22 cellular contexts compared by ENCODE assay signal in genomic region chr20:37596168-37596567, GRCh38.
DNase-seq lines count a peak whose midpoint lies in the region; ATAC-seq, FAIRE-seq and TF ChIP-seq lines count a peak whose summit lies in the region.
"Had no signal": no experiment of that assay in that cellular context is flagged by ENCODE, and none has a peak within 500 bp of the region (broad histone marks: within the 10 kb centered on the region; RNA-seq: fewer than 3 reads in every experiment).

No MANE protein-coding gene starts in this region.

- H2BK15ac ChIP-seq in H1 (ENCODE audit: low read length): no peak overlapping the region

- DNase-seq in H1 (ENCODE audit: low read depth in 1 of 2, low spot score in 2 of 2) (no peak), testis (peak; percentile 15), amygdala (lab: John Stamatoyannopoulos, UW) (no peak), RCC 7860 (ENCODE audit: low spot score) (no peak)
- DNase-seq: 8988T; BE2C; C1 segment of cervical spinal cord; Calu3; CD4-positive, alpha-beta memory T cell; COR-L47; DMS53; DMS79 treated with DMSO at 0.1 percent for 48 hours; GF-D8; GM23248; HFFc6 had no signal

- H3K79me2 ChIP-seq in H1 (ENCODE audit: control insufficient read depth in 1 of 2, insufficient read depth in 2 of 2, low read length in 2 of 2): no peaks in the 10 kb centered on the region

- intact Hi-C loops in testis (cut with DNase I; ENCODE audit: low total_unique reads): no loop called here

- no peak overlapping the region for H3K56ac ChIP-seq in H1 (replicated peaks; ENCODE audit: insufficient read length, low read depth, low read length)

- H3K36me3 ChIP-seq in BLaER1 (no peaks in the 10 kb centered on the region), H1 (ENCODE audit: control insufficient read depth in 2 of 4, insufficient read depth in 4 of 4, low read length in 3 of 4) (no peaks in the 10 kb centered on the region), testis (ENCODE audit: low read depth, missing control alignments) (no peaks in the 10 kb centered on the region)
- H3K36me3 ChIP-seq: BE2C, HAP-1 had no signal

- H2BK120ac ChIP-seq in H1 (replicated peaks; ENCODE audit: low read depth, low read length): no peak overlapping the region

- no peak overlapping the region for H2BK20ac ChIP-seq in H1 (ENCODE audit: low read length)

- H3K18ac ChIP-seq in H1 (ENCODE audit: extremely low read depth, low read length): no peak overlapping the region

- TF ChIP-seq POLR2A in H1 (IDR thresholded peaks at IDR 0.05; ENCODE audit: control extremely low read depth in 1 of 2, low read depth in 2 of 2, low read length in 2 of 2) (no peak), testis (IDR thresholded peaks at IDR 0.05) (no peak)

- no peaks in the 10 kb centered on the region for H3K27me3 ChIP-seq in BLaER1
- H3K27me3 ChIP-seq in H1 (replicated peaks in 1 of 4; ENCODE audit: control insufficient read depth in 3 of 4, extremely low read depth in 1 of 4, insufficient read depth in 3 of 4, low read length in 3 of 4): no peaks in the 10 kb centered on the region
- no peaks in the 10 kb centered on the region for H3K27me3 ChIP-seq in testis
- H3K27me3 ChIP-seq: BE2C had no signal

- H3K9me3 ChIP-seq in BLaER1: no peaks in the 10 kb centered on the region
- no peaks in the 10 kb centered on the region for H3K9me3 ChIP-seq in H1 (ENCODE audit: insufficient read depth in 2 of 2, low read depth in 1 of 2, low read length in 1 of 2)
- H3K9me3 ChIP-seq in testis: no peaks in the 10 kb centered on the region
- H3K9me3 ChIP-seq: BE2C, HAP-1 had no signal

- no peak overlapping the region for H4K5ac ChIP-seq in H1 (ENCODE audit: insufficient read length, low read depth, low read length)

- CTCF ChIA-PET in H1 (lab: Charles Lee; ENCODE audit: partially characterized antibody): interaction anchor here (1.2 kb wide), 1 partner anchor 32 kb away, joined by 3 read pairs; no protein-coding TSS in a partner anchor

- FAIRE-seq in H1 (lab: Jason Lieb, UNC): no peak
- FAIRE-seq in RCC 7860 (lab: Jason Lieb, UNC): no peak
- FAIRE-seq: GM12891, GM18507, H54 had no signal

- H3K4me1 ChIP-seq in BLaER1 (peaks cover 17% of the 10 kb centered on the region), H1 (replicated peaks in 1 of 4; ENCODE audit: control insufficient read depth in 3 of 4, insufficient read depth in 4 of 4, low read length in 3 of 4) (peaks cover 2 to 10% (median 2%) of the 10 kb centered on the region in 4 experiments; a peak in 3 of 7 replicates), testis (no peaks in the 10 kb centered on the region)
- H3K4me1 ChIP-seq: HAP-1 had no signal

- no peaks in the 10 kb centered on the region for H3K79me1 ChIP-seq in H1 (ENCODE audit: low read depth, low read length)

- WGBS in H1 (ENCODE audit: extremely low coverage in 1 of 2, insufficient coverage in 1 of 2, insufficient read length in 1 of 2, insufficient replicate concordance in 2 of 2, low coverage in 1 of 2, low lambda C conversion rate in 2 of 2, missing lambda C conversion rate in 1 of 2), 2 experiments: 94% methylated on average over 5 of the region's 5 CpGs; no CpG with 5 or more reads in 1 of the 2 experiments
- WGBS in testis, 2 donors: 63 to 79% methylated on average over 5 of the region's 5 CpGs

- H3K14ac ChIP-seq in H1 (ENCODE audit: insufficient read length): no peak overlapping the region

- no peak overlapping the region for H4K91ac ChIP-seq in H1 (replicated peaks; ENCODE audit: insufficient read length, low read length)

- H4K20me1 ChIP-seq in BLaER1 (no peaks in the 10 kb centered on the region), H1 (replicated peaks in 1 of 2; ENCODE audit: control insufficient read depth in 1 of 2, insufficient read depth in 2 of 2, low read length in 2 of 2) (no peaks in the 10 kb centered on the region)

- H3K9ac ChIP-seq in BLaER1 (no peak overlapping the region), H1 (replicated peaks in 1 of 4; ENCODE audit: extremely low read depth in 1 of 4, low read depth in 3 of 4, low read length in 3 of 4) (no peak overlapping the region)
- H3K9ac ChIP-seq: GM23248 had no signal

- TF ChIP-seq RAD21 in Ishikawa (IDR thresholded peaks at IDR 0.05; ENCODE audit: low read depth): no peak
- TF ChIP-seq RAD21 in H1 (IDR thresholded peaks at IDR 0.05 in 1 of 2, conservative IDR thresholded peaks at IDR 0.05 in 1 of 2; ENCODE audit: low read depth in 2 of 2, low read length in 2 of 2): no peak

- peaks cover 2% of the 10 kb centered on the region; the same call in 1 of the 2 replicates for H3K23me2 ChIP-seq in H1 (ENCODE audit: low read depth, low read length)

- TF ChIP-seq EP300 in Ishikawa (IDR thresholded peaks at IDR 0.05; ENCODE audit: borderline replicate concordance) (no peak), H1 (IDR thresholded peaks at IDR 0.05; ENCODE audit: borderline replicate concordance in 1 of 2, low read depth in 2 of 2, low read length in 2 of 2) (no peak)

- H3K4me2 ChIP-seq in BLaER1 (0 out of 2 replicates have a peak overlapping the region, but pooled peaks have one; percentile 22), H1 (ENCODE audit: insufficient read depth in 1 of 2, low read depth in 2 of 2, low read length in 2 of 2) (no peak overlapping the region)

- POLR2A ChIA-PET in H1 (lab: Charles Lee; ENCODE audit: partially characterized antibody): no interaction called here

- no peak overlapping the region for H3K4ac ChIP-seq in H1 (replicated peaks; ENCODE audit: insufficient read length, low read depth, low read length)

- no peak overlapping the region for H2BK12ac ChIP-seq in H1 (ENCODE audit: low read depth, low read length)

- no peak overlapping the region for H3K23ac ChIP-seq in H1 (ENCODE audit: insufficient read length)

- H3K27ac ChIP-seq in BLaER1: no peak overlapping the region
- H3K27ac ChIP-seq in H1 (ENCODE audit: low read depth, low read length): no peak overlapping the region
- H3K27ac ChIP-seq in testis: no peak overlapping the region
- H3K27ac ChIP-seq: GM23248 had no signal

- H3K4me3 ChIP-seq in BLaER1 (no peak overlapping the region), H1 (ENCODE audit: extremely low read depth in 1 of 4, insufficient read depth in 2 of 4, low read depth in 3 of 4, low read length in 4 of 4) (no peak overlapping the region), testis (no peak overlapping the region)
- H3K4me3 ChIP-seq: GM23248, HAP-1 had no signal

- TF ChIP-seq CTCF in H1 (IDR thresholded peaks at IDR 0.05; ENCODE audit: control extremely low read depth in 1 of 3, insufficient read depth in 1 of 3, low read depth in 1 of 3, low read length in 3 of 3): no peak
- TF ChIP-seq CTCF in testis (IDR thresholded peaks at IDR 0.05): no peak

- H2AFZ ChIP-seq in H1 (ENCODE audit: low read length): no peak overlapping the region
- H2AFZ ChIP-seq: GM23248 had no signal

- ATAC-seq in HG03565 (IDR thresholded peaks at IDR 0.05; ENCODE audit: unreplicated experiment): no peak

- no peak overlapping the region for H4K8ac ChIP-seq in H1 (ENCODE audit: extremely low read depth, insufficient read depth, low read length)

- H2AK5ac ChIP-seq in H1 (ENCODE audit: low read depth, low read length): no peak overlapping the region

- no peak overlapping the region for H2BK5ac ChIP-seq in H1 (ENCODE audit: low read depth, low read length)

TF ChIP-seq in Ishikawa, 13 proteins besides CTCF, POLR2A, EP300 and RAD21:
- no peak for TF ChIP-seq CEBPB (IDR thresholded peaks at IDR 0.05)
- TF ChIP-seq USF1 (IDR thresholded peaks at IDR 0.05): peak; percentile 60
- no peak for TF ChIP-seq TCF12 (IDR thresholded peaks at IDR 0.05; ENCODE audit: low read depth)

TF ChIP-seq in H1, 55 proteins besides CTCF, POLR2A, EP300 and RAD21:
- TF ChIP-seq USF2 (IDR thresholded peaks at IDR 0.05; ENCODE audit: low read length): peak; percentile 31; the same call in 1 of the 2 replicates
- TF ChIP-seq YY1 (IDR thresholded peaks at IDR 0.05; ENCODE audit: low read depth, low read length): no peak
- TF ChIP-seq RBBP5 (IDR thresholded peaks at IDR 0.05; ENCODE audit: borderline replicate concordance, low read depth, low read length): no peak
